ENCODE assay signal across 20 cellular contexts in the genomic region with DNA sequence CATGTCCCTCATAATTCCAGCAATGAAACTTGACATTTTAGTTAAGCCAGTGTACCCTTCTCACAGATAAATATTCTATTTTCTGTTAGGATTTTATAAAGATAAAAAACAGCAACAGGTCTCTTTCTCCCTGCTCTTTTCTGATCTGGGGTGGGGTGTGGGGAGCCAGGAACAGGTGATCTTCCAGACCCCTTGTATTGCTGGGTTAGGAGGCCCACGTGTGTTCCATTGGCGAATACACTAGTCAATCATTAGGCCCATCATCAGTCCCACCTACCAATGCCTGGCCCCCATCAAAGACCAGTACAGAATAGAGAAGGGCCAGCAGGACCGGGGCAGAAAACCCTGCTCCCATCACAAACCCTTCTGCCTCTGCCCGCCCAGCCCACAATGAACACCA. TPM values are rescaled to one million over a fixed set of nuclear protein-coding genes. Genes with fewer than 3 reads are reported as not detected.
A peak's percentile ranks its signal among the peaks of the same experiment; 100 is the strongest.
DNase-seq lines count a peak whose midpoint lies in the region; ATAC-seq, FAIRE-seq and TF ChIP-seq lines count a peak whose summit lies in the region.
"Had no signal": no experiment of that assay in that cellular context is flagged by ENCODE, and none has a peak within 500 bp of the region (broad histone marks: within the 10 kb centered on the region; RNA-seq: fewer than 3 reads in every experiment).

No MANE protein-coding gene starts in this region.

- 0 out of 2 replicates have a peak overlapping the region, but pooled peaks have one; percentile 93 for H3K4me2 ChIP-seq in HepG2 (ENCODE audit: low read depth, low read length)
- H3K4me2 ChIP-seq: A549 had no signal

- TF ChIP-seq EP300 in HepG2 (IDR thresholded peaks at IDR 0.05; ENCODE audit: low read depth in 2 of 2, low read length in 2 of 2): no peak
- TF ChIP-seq EP300 in HepG2 (CRISPR knock-in tag; IDR thresholded peaks at IDR 0.05; ENCODE audit: borderline replicate concordance): no peak
- TF ChIP-seq EP300 in stomach (IDR thresholded peaks at IDR 0.05): no peak

- no peaks in the 10 kb centered on the region for H3K9me3 ChIP-seq in T-helper 17 cell (ENCODE audit: control insufficient read depth, low read length, poor library complexity, severe bottlenecking)
- H3K9me3 ChIP-seq in HepG2 (ENCODE audit: low read length): no peaks in the 10 kb centered on the region
- H3K9me3 ChIP-seq in stomach: no peaks in the 10 kb centered on the region
- H3K9me3 ChIP-seq: A549, BLaER1, left lung, Peyer's patch had no signal

- no peaks in the 10 kb centered on the region for H4K20me1 ChIP-seq in HepG2 (ENCODE audit: insufficient read depth, low read length)
- H4K20me1 ChIP-seq: BLaER1 had no signal

- no peaks in the 10 kb centered on the region for H3K79me2 ChIP-seq in HepG2 (ENCODE audit: insufficient read depth, low read length)

- no TSS peak for BruUV-seq in HepG2 (replicated peaks; lab: Mats Ljungman, UMichigan)

- intact Hi-C loops in HepG2 (cut with micrococcal nuclease; ENCODE audit: unreplicated experiment): no loop called here
- intact Hi-C loops in stomach (cut with DNase I; ENCODE audit: low total_unique reads): no loop called here

- H3K4me1 Mint-ChIP-seq in T-helper 2 cell treated with Interferon-gamma antibody and Interleukin-4, amounts not matched to agents 5 μg/mL and 100 μg/mL, for 36 hours (ENCODE audit: low read depth): peaks cover 39% of the 10 kb centered on the region
- peaks cover 56% of the 10 kb centered on the region for H3K4me1 Mint-ChIP-seq in T-helper 17 cell

- H3K27ac ChIP-seq in HepG2 (ENCODE audit: extremely low read length, insufficient read depth, low read length): peak overlapping the region; percentile 93
- peak overlapping the region; percentile 20 to 97 (median 96) for H3K27ac ChIP-seq in stomach
- H3K27ac ChIP-seq: BLaER1, brain microvascular endothelial cell, left lung had no signal

- H3K9me3 Mint-ChIP-seq in T-helper 2 cell treated with Interferon-gamma antibody and Interleukin-4, amounts not matched to agents 5 μg/mL and 100 μg/mL, for 36 hours: no peaks in the 10 kb centered on the region
- H3K9me3 Mint-ChIP-seq: activated T-cell treated with anti-CD3 and anti-CD28 coated beads, Interleukin-2, amount 50 U/mL, for 4 hours had no signal

- peak overlapping the region; percentile 41 for H3K27ac Mint-ChIP-seq in T-helper 2 cell treated with Interferon-gamma antibody and Interleukin-4, amounts not matched to agents 5 μg/mL and 100 μg/mL, for 36 hours
- H3K27ac Mint-ChIP-seq in T-helper 17 cell: peak overlapping the region; percentile 96

- H3K4me1 ChIP-seq in HepG2 (ENCODE audit: insufficient read depth, low read length): peaks cover 93% of the 10 kb centered on the region
- H3K4me1 ChIP-seq in stomach: peaks cover 64 to 93% (median 83%) of the 10 kb centered on the region in 4 donors

- TF ChIP-seq CTCF in HepG2 (CRISPR knock-in tag; IDR thresholded peaks at IDR 0.05) (no peak), stomach (IDR thresholded peaks at IDR 0.05) (no peak)

- CTCF ChIA-PET in HepG2 (lab: Yijun Ruan, JAX; ENCODE audit: low intra/inter-chr PET ratio, low total read pairs): no interaction called here

- no peak overlapping the region for H3K4me3 ChIP-seq in HepG2 (replicated peaks in 1 of 3; ENCODE audit: insufficient read depth in 1 of 3, low read depth in 2 of 3, low read length in 3 of 3)
- no peak overlapping the region for H3K4me3 ChIP-seq in stomach
- H3K4me3 ChIP-seq: A549, BLaER1, left lung, Peyer's patch had no signal

- no peak overlapping the region for H2AFZ ChIP-seq in HepG2 (ENCODE audit: low read length)

- no peak for ATAC-seq in T-helper 17 cell
- no peak for ATAC-seq in HepG2
- ATAC-seq in HG03196 (IDR thresholded peaks at IDR 0.05; ENCODE audit: unreplicated experiment): no peak
- ATAC-seq: A549; activated naive CD4-positive, alpha-beta T cell treated with anti-CD3 and anti-CD28 coated beads, Interleukin-2, amount 50 U/mL, for 72 hours; activated T-cell treated with anti-CD3 and anti-CD28 coated beads, Interleukin-2, amount 50 U/mL, for 4 hours; left lung had no signal

- no peak for TF ChIP-seq RAD21 in HepG2 (CRISPR knock-in tag; IDR thresholded peaks at IDR 0.05)

- no peaks in the 10 kb centered on the region for H3K36me3 Mint-ChIP-seq in T-helper 2 cell treated with Interferon-gamma antibody and Interleukin-4, amounts not matched to agents 5 μg/mL and 100 μg/mL, for 36 hours (ENCODE audit: low read depth)
- no peaks in the 10 kb centered on the region for H3K36me3 Mint-ChIP-seq in T-helper 17 cell (ENCODE audit: low read depth)
- H3K36me3 Mint-ChIP-seq: activated naive CD4-positive, alpha-beta T cell treated with anti-CD3 and anti-CD28 coated beads, Interleukin-2, amount 50 U/mL, for 72 hours had no signal

- WGBS in HepG2 (ENCODE audit: low lambda C conversion rate): 60% methylated on average over 4 of the region's 4 CpGs
- 79 to 91% (median 90%) methylated on average over 4 of the region's 4 CpGs for WGBS in stomach, 5 donors

- POLR2A ChIA-PET in HepG2 (lab: Yijun Ruan, JAX): interaction anchor here (1.6 to 9.1 kb wide), 12 partner anchors 7 to 123 kb away, joined by 8 to 336 read pairs (median 32); a partner anchor contains a TSS

- H3K36me3 ChIP-seq in HepG2 (replicated peaks in 1 of 2; ENCODE audit: control insufficient read depth in 1 of 2, insufficient read depth in 2 of 2, low read length in 2 of 2) (no peaks in the 10 kb centered on the region), stomach (no peaks in the 10 kb centered on the region)
- H3K36me3 ChIP-seq: BLaER1, brain microvascular endothelial cell, left lung, Peyer's patch had no signal

- no peak overlapping the region for H3K9ac ChIP-seq in HepG2 (ENCODE audit: insufficient read depth, low read depth, low read length)

- in situ Hi-C loops in HepG2 (cut with HindIII; ENCODE audit: extremely low pct_ligation_motif_present, low pct_unique_long_range_greater_than_20kb): no loop called here

- H3K27me3 ChIP-seq in HepG2 (ENCODE audit: control insufficient read depth in 1 of 2, insufficient read depth in 2 of 2, low read length in 2 of 2) (no peaks in the 10 kb centered on the region), stomach (no peaks in the 10 kb centered on the region)
- H3K27me3 ChIP-seq: BLaER1, left lung, Peyer's patch had no signal

- TF ChIP-seq POLR2A in HepG2 (IDR thresholded peaks at IDR 0.05; ENCODE audit: insufficient read depth in 1 of 2, low read depth in 2 of 2, low read length in 2 of 2) (no peak), stomach (IDR thresholded peaks at IDR 0.05) (no peak)

- no peak overlapping the region for H3K4me3 Mint-ChIP-seq in T-helper 2 cell treated with Interferon-gamma antibody and Interleukin-4, amounts not matched to agents 5 μg/mL and 100 μg/mL, for 36 hours
- H3K4me3 Mint-ChIP-seq in T-helper 17 cell: no peak overlapping the region
- H3K4me3 Mint-ChIP-seq: activated T-cell treated with anti-CD3 and anti-CD28 coated beads, Interleukin-2, amount 50 U/mL, for 4 hours had no signal

- FAIRE-seq in HepG2 (lab: Jason Lieb, UNC): no peak
- FAIRE-seq: A549, frontal cortex had no signal

- no peaks in the 10 kb centered on the region for H3K27me3 Mint-ChIP-seq in T-helper 2 cell treated with Interferon-gamma antibody and Interleukin-4, amounts not matched to agents 5 μg/mL and 100 μg/mL, for 36 hours (ENCODE audit: low read depth)
- H3K27me3 Mint-ChIP-seq in T-helper 17 cell: no peaks in the 10 kb centered on the region

- no peak for DNase-seq in T-helper 2 cell treated with Interferon-gamma antibody and Interleukin-4, amounts not matched to agents 5 μg/mL and 100 μg/mL, for 36 hours (ENCODE audit: low spot score)
- DNase-seq in T-helper 2 cell: no peak
- DNase-seq in T-helper 17 cell: no peak
- DNase-seq in HepG2 (ENCODE audit: low spot score): no peak
- DNase-seq in stomach: no peak
- DNase-seq in UCSD-AML1 (lab: John Stamatoyannopoulos, UW; ENCODE audit: unreplicated experiment): no peak
- DNase-seq in NCI-H2081 treated with DMSO at 0.1 percent for 48 hours (lab: John Stamatoyannopoulos, UW): no peak
- DNase-seq: activated CD4-positive, alpha-beta T cell treated with anti-CD3 and anti-CD28 coated beads, Interleukin-2, amount 50 U/mL, for 4 hours; activated T-cell treated with anti-CD3 and anti-CD28 coated beads, Interleukin-2, amount 50 U/mL, for 4 hours; brain microvascular endothelial cell; dermis blood vessel endothelial cell; left lung; NCI-H1092; NCI-H748 treated with DMSO at 0.1 percent for 48 hours; Peyer's patch had no signal

RNA-seq across cellular contexts. Expression of a gene that starts 40.3 kb away (rescaled TPM):
- total RNA-seq in T-helper 17 cell (100 to 1,000 TPM; 226 to 358 TPM), HepG2 (2016; rRNA removed; fragmentation: Illumina TruSeq; extraction: Trizol) (19.4 and 21.9 TPM in 2 replicates), stomach (100 to 1,000 TPM in 3 of 5 donors, 10 to 100 TPM in 2; 69.4 to 346 (median 100) TPM)
- total RNA-seq in HepG2 (2016; cell fraction: cytosol; rRNA removed; fragmentation: Illumina TruSeq; extraction: Trizol; ENCODE audit: low read depth): 4.8 and 6.1 TPM in 2 replicates
- total RNA-seq in HepG2 (2016; cell fraction: insoluble cytoplasmic fraction; rRNA removed; fragmentation: Illumina TruSeq; extraction: Trizol): 15.4 and 18.3 TPM in 2 replicates
- 17.3 and 20.5 TPM in 2 replicates for total RNA-seq in HepG2 (2016; cell fraction: membrane; rRNA removed; fragmentation: Illumina TruSeq; extraction: Trizol)
- total RNA-seq in HepG2 (2016; cell fraction: nucleus; rRNA removed; fragmentation: Illumina TruSeq; extraction: Trizol): 32.5 and 39.5 TPM in 2 replicates
- polyA plus RNA-seq in HepG2 (2011; rRNA removed) (52.5 and 57.7 TPM in 2 replicates), stomach (10 to 100 TPM; 30.1 to 40.0 (median 39.9) TPM)
- polyA plus RNA-seq in HepG2 (2011; cell fraction: cytosol; rRNA removed): 34.6 and 53.8 TPM in 2 replicates
- 22.7 and 27.8 TPM in 2 replicates for polyA plus RNA-seq in HepG2 (2011; cell fraction: nucleus; rRNA removed)
- 77.1 and 86.3 TPM in 2 replicates for polyA plus RNA-seq in HepG2 (2012)
- polyA plus RNA-seq in HepG2 (2016; cell fraction: cytosol; fragmentation: Illumina TruSeq; extraction: Trizol; ENCODE audit: low read depth): 11.4 and 11.5 TPM in 2 replicates
- polyA plus RNA-seq in HepG2 (2016; cell fraction: insoluble cytoplasmic fraction; fragmentation: Illumina TruSeq; extraction: Trizol; ENCODE audit: low read depth): 38.0 and 41.3 TPM in 2 replicates
- 23.3 and 26.8 TPM in 2 replicates for polyA plus RNA-seq in HepG2 (2016; cell fraction: membrane; fragmentation: Illumina TruSeq; extraction: Trizol; ENCODE audit: low read depth)
- 96.0 and 102 TPM in 2 replicates for polyA plus RNA-seq in HepG2 (2016; cell fraction: nucleus; fragmentation: Illumina TruSeq; extraction: Trizol; ENCODE audit: insufficient read depth, low read depth)
- polyA minus RNA-seq in HepG2 (2011; rRNA and poly(A)+ RNA removed; ENCODE audit: low replicate concordance): 82.9 and 106 TPM in 2 replicates
- 53.5 and 57.1 TPM in 2 replicates for polyA minus RNA-seq in HepG2 (2011; cell fraction: cytosol; rRNA and poly(A)+ RNA removed)
- 28.7 and 29.6 TPM in 2 replicates for polyA minus RNA-seq in HepG2 (2011; cell fraction: nucleus; rRNA and poly(A)+ RNA removed)
